8 cellular contexts compared by ENCODE assay signal in the genomic region with DNA sequence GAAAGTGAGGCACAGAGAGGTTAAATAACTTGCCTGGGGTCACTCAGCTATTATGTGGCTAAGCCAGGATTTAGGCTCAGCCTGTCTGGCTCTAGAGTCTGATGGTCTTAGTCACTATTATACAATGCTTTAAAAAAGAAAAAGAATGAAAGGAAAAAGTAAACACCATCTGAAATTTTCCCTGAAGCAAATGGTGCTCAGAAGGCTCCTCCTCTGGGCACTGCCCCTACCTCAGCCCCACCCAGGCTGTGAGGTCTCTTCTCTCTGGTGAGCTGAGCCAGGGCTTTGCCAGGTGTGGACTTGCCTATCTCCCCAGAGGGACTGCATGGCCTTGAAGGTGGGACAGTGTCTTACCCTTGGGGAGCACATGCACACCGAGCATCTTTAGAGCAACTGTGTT.
"Had no signal": no experiment of that assay in that cellular context is flagged by ENCODE, and none has a peak within 500 bp of the region (broad histone marks: within the 10 kb centered on the region; RNA-seq: fewer than 3 reads in every experiment).

No MANE protein-coding gene starts in this region.

- H3K36me3 ChIP-seq: breast epithelium, tibial artery had no signal

- H3K27me3 ChIP-seq: breast epithelium, tibial artery had no signal

- H3K4me3 ChIP-seq: breast epithelium, tibial artery had no signal

- H2AFZ ChIP-seq: parathyroid adenoma had no signal

- FAIRE-seq: urothelium cell line had no signal

- DNase-seq: activated CD4-positive, alpha-beta T cell treated with anti-CD3 and anti-CD28 coated beads, Interleukin-2, amount 50 U/mL, for 1 hour; anterior cingulate cortex; islet precursor cell; naive thymus-derived CD8-positive, alpha-beta T cell; tibial artery had no signal

- H3K27ac ChIP-seq: breast epithelium, parathyroid adenoma, tibial artery had no signal

- H3K9me3 ChIP-seq: breast epithelium, tibial artery had no signal

- H3K79me2 ChIP-seq: parathyroid adenoma had no signal

- H3K4me1 ChIP-seq: breast epithelium, parathyroid adenoma had no signal

- H3K9ac ChIP-seq: parathyroid adenoma had no signal
